ENCODE assay signal across 1 cellular context in genomic region chr16:88686062-88686438, GRCh38.
TF ChIP-seq lines count a peak whose summit lies in the region.

No MANE protein-coding gene starts in this region.

TF ChIP-seq in HepG2, 621 proteins besides CTCF, POLR2A, EP300 and RAD21:
- TF ChIP-seq ZNF710 (CRISPR knock-in tag; IDR thresholded peaks at IDR 0.05; ENCODE audit: borderline replicate concordance) (no peak), PCBP1 (IDR thresholded peaks at IDR 0.05; ENCODE audit: borderline replicate concordance, low read depth, low read length) (0 out of 2 replicates have a peak, but pooled peaks have one; percentile 40), GRHL1 (CRISPR knock-in tag; conservative IDR thresholded peaks at IDR 0.05) (no peak), KLF9 (CRISPR knock-in tag; IDR thresholded peaks at IDR 0.05; ENCODE audit: low read depth) (0 out of 2 replicates have a peak, but pooled peaks have one; percentile 23), SMC3 (IDR thresholded peaks at IDR 0.05; ENCODE audit: low read length) (no peak), NCOA5 (CRISPR knock-in tag; IDR thresholded peaks at IDR 0.05) (no peak), ZFP82 (CRISPR knock-in tag; IDR thresholded peaks at IDR 0.05; ENCODE audit: borderline replicate concordance) (0 out of 2 replicates have a peak, but pooled peaks have one; percentile 68), ATAD3A (CRISPR knock-in tag; IDR thresholded peaks at IDR 0.05) (no peak), ZNF768 (CRISPR knock-in tag; IDR thresholded peaks at IDR 0.05) (no peak), TRAFD1 (CRISPR knock-in tag; IDR thresholded peaks at IDR 0.05; ENCODE audit: borderline replicate concordance) (no peak), ZNF414 (CRISPR knock-in tag; IDR thresholded peaks at IDR 0.05) (peak; percentile 70; the same call in 1 of the 2 replicates), TIGD3 (CRISPR knock-in tag; IDR thresholded peaks at IDR 0.05; ENCODE audit: borderline replicate concordance) (no peak), ZNF770 (CRISPR knock-in tag; IDR thresholded peaks at IDR 0.05) (0 out of 2 replicates have a peak, but pooled peaks have one; percentile 9), ZNF749 (CRISPR knock-in tag; IDR thresholded peaks at IDR 0.05; ENCODE audit: borderline replicate concordance) (no peak), MAF1 (CRISPR knock-in tag; IDR thresholded peaks at IDR 0.05; ENCODE audit: borderline replicate concordance) (no peak), ZNF160 (CRISPR knock-in tag; IDR thresholded peaks at IDR 0.05) (no peak), RARG (CRISPR knock-in tag; IDR thresholded peaks at IDR 0.05; ENCODE audit: low read depth) (no peak), ZFX (CRISPR knock-in tag; IDR thresholded peaks at IDR 0.05; ENCODE audit: low read depth) (no peak), NFATC3 (CRISPR knock-in tag; IDR thresholded peaks at IDR 0.05) (no peak), ARID3A (IDR thresholded peaks at IDR 0.05; ENCODE audit: low read depth, low read length) (no peak), ISL2 (CRISPR knock-in tag; IDR thresholded peaks at IDR 0.05) (no peak; the same call in 1 of the 2 replicates), TEAD3 (CRISPR knock-in tag; optimal IDR thresholded peaks at IDR 0.05; ENCODE audit: borderline replicate concordance) (no peak), MAZ (IDR thresholded peaks at IDR 0.05; ENCODE audit: borderline replicate concordance, low read depth, low read length) (no peak), MAZ (CRISPR knock-in tag; IDR thresholded peaks at IDR 0.05; ENCODE audit: low read depth) (0 out of 2 replicates have a peak, but pooled peaks have one; percentile 21), MEF2D (CRISPR knock-in tag; IDR thresholded peaks at IDR 0.05) (no peak), DR1 (CRISPR knock-in tag; IDR thresholded peaks at IDR 0.05) (no peak), ZNF446 (CRISPR knock-in tag; IDR thresholded peaks at IDR 0.05) (no peak), SOX5 (CRISPR knock-in tag; IDR thresholded peaks at IDR 0.05; ENCODE audit: borderline replicate concordance) (peak; percentile 2; the same call in 1 of the 2 replicates), SNAPC4 (CRISPR knock-in tag; IDR thresholded peaks at IDR 0.05) (no peak), ZUFSP (CRISPR knock-in tag; IDR thresholded peaks at IDR 0.05; ENCODE audit: borderline replicate concordance) (no peak), RXRA (CRISPR knock-in tag; IDR thresholded peaks at IDR 0.05) (0 out of 2 replicates have a peak, but pooled peaks have one; percentile 2), LBX2 (CRISPR knock-in tag; IDR thresholded peaks at IDR 0.05; ENCODE audit: borderline replicate concordance) (no peak)
